Comparison of ENCODE assay signal across 8 cellular contexts in the genomic region with DNA sequence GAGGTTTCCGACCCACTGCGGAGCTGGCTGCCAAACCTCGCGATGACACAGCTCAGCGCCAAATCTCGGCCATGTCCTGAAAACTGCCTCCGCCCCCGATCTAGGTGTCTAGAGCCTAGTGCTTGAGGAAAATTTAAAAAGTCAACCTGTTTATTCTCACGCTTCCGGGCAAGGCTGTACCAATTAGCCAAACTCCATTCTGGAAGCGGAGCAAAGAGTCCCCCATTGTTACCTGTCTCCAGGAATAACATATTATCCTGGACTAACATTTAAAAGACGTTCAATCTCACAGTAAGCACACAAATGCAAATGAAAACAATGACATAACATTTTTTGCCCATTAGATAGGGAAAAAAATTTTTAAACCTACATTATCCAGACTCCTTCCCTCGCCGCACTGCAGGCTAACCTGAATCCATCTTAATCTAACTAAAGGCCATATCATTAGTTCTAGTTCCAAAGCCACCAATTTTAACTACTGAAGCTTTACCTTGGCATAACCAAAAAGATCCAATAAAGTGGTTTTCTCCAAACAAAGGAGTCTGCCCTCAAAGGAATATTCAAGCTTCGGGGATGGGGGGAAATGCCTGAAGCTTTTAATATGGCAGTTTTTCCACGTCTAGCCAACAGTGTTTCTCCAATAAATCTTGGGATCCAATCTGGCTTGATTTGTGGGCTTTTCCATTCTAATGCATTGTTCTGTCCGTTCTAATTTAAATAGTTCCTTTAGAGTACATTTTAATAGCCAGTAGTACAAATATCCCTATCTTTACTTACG. TPM values are rescaled to one million over a fixed set of nuclear protein-coding genes. Genes with fewer than 3 reads are reported as not detected.
DNase-seq lines count a peak whose midpoint lies in the region; ATAC-seq and TF ChIP-seq lines count a peak whose summit lies in the region.

No MANE protein-coding gene starts in this region.

- peaks cover 25% of the 10 kb centered on the region for H3K36me3 Mint-ChIP-seq in activated B cell treated with CpG ODN at 0.5 μM for 24 hours (ENCODE audit: low read depth)
- peaks cover 16 to 34% of the 10 kb centered on the region in 2 donors for H3K36me3 Mint-ChIP-seq in stimulated activated naive B cell treated with anti-CD40 and anti-IgM and Interleukin-4, amounts not matched to agents 10 μg/mL and 1 μg/mL and 100 μg/mL, for 72 hours

- H3K27ac ChIP-seq in HEK293 (ENCODE audit: extremely low read depth, low read depth, low read length) (peak overlapping the region; percentile 85), iPS DF 6.9 (ENCODE audit: low read length) (no peak overlapping the region)

- H3K4me1 ChIP-seq in HEK293 (ENCODE audit: control insufficient read depth, insufficient read depth, low read length) (no peaks in the 10 kb centered on the region), iPS DF 6.9 (ENCODE audit: control insufficient read depth, insufficient read depth, low read length) (no peaks in the 10 kb centered on the region; the same call in 1 of the 2 replicates)

- no peaks in the 10 kb centered on the region for H3K27me3 ChIP-seq in iPS DF 6.9 (ENCODE audit: control insufficient read depth, insufficient read depth, low read length)

- no peak for ATAC-seq in activated B cell treated with CpG ODN at 0.5 μM for 24 hours (ENCODE audit: low read depth)
- no peak for ATAC-seq in stimulated activated naive B cell treated with anti-CD40 and anti-IgM and Interleukin-4, amounts not matched to agents 10 μg/mL and 1 μg/mL and 100 μg/mL, for 72 hours (replicated peaks)

- H3K9me3 ChIP-seq in HEK293 (ENCODE audit: control insufficient read depth, insufficient read depth, low read depth, low read length) = no peaks in the 10 kb centered on the region
- no peaks in the 10 kb centered on the region for H3K9me3 ChIP-seq in iPS DF 6.9 (ENCODE audit: control insufficient read depth, insufficient read depth, low read length)

- H3K36me3 ChIP-seq in HEK293 (ENCODE audit: control insufficient read depth in 2 of 2, insufficient read depth in 1 of 2, low read length in 2 of 2) (peaks cover 14 to 25% of the 10 kb centered on the region in 2 experiments), iPS DF 6.9 (ENCODE audit: control insufficient read depth, insufficient read depth, low read length) (no peaks in the 10 kb centered on the region)

- no CpG with 5 or more reads among the region's 18 CpGs for WGBS in iPS DF 6.9 (ENCODE audit: insufficient coverage, insufficient read length)

- TF ChIP-seq CTCF in HEK293 (tag by site-specific recombination; IDR thresholded peaks at IDR 0.05) (no peak), activated B cell treated with CpG ODN at 0.5 μM for 24 hours (IDR thresholded peaks at IDR 0.05) (no peak)

- peak overlapping the region; percentile 30 for H3K4me3 ChIP-seq in HEK293 (ENCODE audit: low read depth, low read length)
- H3K4me3 ChIP-seq in iPS DF 6.9 (ENCODE audit: low read length) = peak overlapping the region; percentile 47; the same call in 1 of the 2 replicates

- no peaks in the 10 kb centered on the region for H3K27me3 Mint-ChIP-seq in activated B cell treated with CpG ODN at 0.5 μM for 24 hours
- H3K27me3 Mint-ChIP-seq in stimulated activated naive B cell treated with anti-CD40 and anti-IgM and Interleukin-4, amounts not matched to agents 10 μg/mL and 1 μg/mL and 100 μg/mL, for 72 hours = no peaks in the 10 kb centered on the region

- POLR2A ChIA-PET in HEK293 (lab: Yijun Ruan, JAX) = interaction anchor here (0.7 to 1.8 kb wide), 18 partner anchors 8 to 955 kb away, joined by 3 to 8 read pairs (median 5); partner anchors contain the start of genes PHF8, RIBC1 and SMC1A
- POLR2A ChIA-PET in activated B cell treated with CpG ODN at 0.5 μM for 24 hours (lab: Charles Lee) = interaction anchor here (0.5 to 6.0 kb wide), 17 partner anchors 9 to 1768 kb away, joined by 3 to 110 read pairs (median 5); partner anchors contain the start of genes GNL3L, MAGEH1 and PHF8

- peak overlapping the region; percentile 97 for H3K27ac Mint-ChIP-seq in activated B cell treated with CpG ODN at 0.5 μM for 24 hours
- peak overlapping the region; percentile 98 for H3K27ac Mint-ChIP-seq in stimulated activated naive B cell treated with anti-CD40 and anti-IgM and Interleukin-4, amounts not matched to agents 10 μg/mL and 1 μg/mL and 100 μg/mL, for 72 hours

- intact Hi-C loops in activated B cell treated with CpG ODN at 0.5 μM for 24 hours (cut with micrococcal nuclease) (loop anchor here (1.0 to 10.0 kb wide), 8 partner anchors 30 to 1480 kb away; partner anchors contain the start of genes APEX2, PHF8, RIBC1 and SMC1A), head of caudate nucleus (cut with DNase I) (no loop called here)

- DNase-seq in DMS114 treated with DMSO at 0.1 percent for 48 hours (lab: John Stamatoyannopoulos, UW; ENCODE audit: unreplicated experiment) (peak; percentile 19), activated B cell treated with CpG ODN at 0.5 μM for 24 hours (no peak), iPS DF 6.9 (ENCODE audit: low read depth, low spot score) (no peak), hippocampal formation (lab: John Stamatoyannopoulos, UW) (no peak), head of caudate nucleus (no peak), activated gamma-delta T cell (lab: John Stamatoyannopoulos, UW) (no peak)
- no peak for DNase-seq in stimulated activated naive B cell treated with anti-CD40 and anti-IgM and Interleukin-4, amounts not matched to agents 10 μg/mL and 1 μg/mL and 100 μg/mL, for 72 hours

- H3K4me1 Mint-ChIP-seq in activated B cell treated with CpG ODN at 0.5 μM for 24 hours = peaks cover 39% of the 10 kb centered on the region
- peaks cover 12 to 22% of the 10 kb centered on the region in 2 donors for H3K4me1 Mint-ChIP-seq in stimulated activated naive B cell treated with anti-CD40 and anti-IgM and Interleukin-4, amounts not matched to agents 10 μg/mL and 1 μg/mL and 100 μg/mL, for 72 hours

- CTCF ChIA-PET in HEK293 (lab: Yijun Ruan, JAX) = interaction anchor here (0.5 to 1.3 kb wide), 6 partner anchors 31 to 1258 kb away, joined by 3 to 4 read pairs (median 4); no protein-coding TSS in a partner anchor
- CTCF ChIA-PET in activated B cell treated with CpG ODN at 0.5 μM for 24 hours (lab: Charles Lee) = interaction anchor here (1.0 to 2.1 kb wide), 2 partner anchors 20 to 31 kb away, joined by 4 to 5 read pairs; no protein-coding TSS in a partner anchor

- peak overlapping the region; percentile 91 for H3K4me3 Mint-ChIP-seq in activated B cell treated with CpG ODN at 0.5 μM for 24 hours
- peak overlapping the region; percentile 83 to 93 for H3K4me3 Mint-ChIP-seq in stimulated activated naive B cell treated with anti-CD40 and anti-IgM and Interleukin-4, amounts not matched to agents 10 μg/mL and 1 μg/mL and 100 μg/mL, for 72 hours

- H3K9me3 Mint-ChIP-seq in activated B cell treated with CpG ODN at 0.5 μM for 24 hours = no peaks in the 10 kb centered on the region
- H3K9me3 Mint-ChIP-seq in stimulated activated naive B cell treated with anti-CD40 and anti-IgM and Interleukin-4, amounts not matched to agents 10 μg/mL and 1 μg/mL and 100 μg/mL, for 72 hours = no peaks in the 10 kb centered on the region

TF ChIP-seq in HEK293, 187 proteins besides CTCF, POLR2A, EP300 and RAD21 (continues in another document):
- TF ChIP-seq, protein P1, sequence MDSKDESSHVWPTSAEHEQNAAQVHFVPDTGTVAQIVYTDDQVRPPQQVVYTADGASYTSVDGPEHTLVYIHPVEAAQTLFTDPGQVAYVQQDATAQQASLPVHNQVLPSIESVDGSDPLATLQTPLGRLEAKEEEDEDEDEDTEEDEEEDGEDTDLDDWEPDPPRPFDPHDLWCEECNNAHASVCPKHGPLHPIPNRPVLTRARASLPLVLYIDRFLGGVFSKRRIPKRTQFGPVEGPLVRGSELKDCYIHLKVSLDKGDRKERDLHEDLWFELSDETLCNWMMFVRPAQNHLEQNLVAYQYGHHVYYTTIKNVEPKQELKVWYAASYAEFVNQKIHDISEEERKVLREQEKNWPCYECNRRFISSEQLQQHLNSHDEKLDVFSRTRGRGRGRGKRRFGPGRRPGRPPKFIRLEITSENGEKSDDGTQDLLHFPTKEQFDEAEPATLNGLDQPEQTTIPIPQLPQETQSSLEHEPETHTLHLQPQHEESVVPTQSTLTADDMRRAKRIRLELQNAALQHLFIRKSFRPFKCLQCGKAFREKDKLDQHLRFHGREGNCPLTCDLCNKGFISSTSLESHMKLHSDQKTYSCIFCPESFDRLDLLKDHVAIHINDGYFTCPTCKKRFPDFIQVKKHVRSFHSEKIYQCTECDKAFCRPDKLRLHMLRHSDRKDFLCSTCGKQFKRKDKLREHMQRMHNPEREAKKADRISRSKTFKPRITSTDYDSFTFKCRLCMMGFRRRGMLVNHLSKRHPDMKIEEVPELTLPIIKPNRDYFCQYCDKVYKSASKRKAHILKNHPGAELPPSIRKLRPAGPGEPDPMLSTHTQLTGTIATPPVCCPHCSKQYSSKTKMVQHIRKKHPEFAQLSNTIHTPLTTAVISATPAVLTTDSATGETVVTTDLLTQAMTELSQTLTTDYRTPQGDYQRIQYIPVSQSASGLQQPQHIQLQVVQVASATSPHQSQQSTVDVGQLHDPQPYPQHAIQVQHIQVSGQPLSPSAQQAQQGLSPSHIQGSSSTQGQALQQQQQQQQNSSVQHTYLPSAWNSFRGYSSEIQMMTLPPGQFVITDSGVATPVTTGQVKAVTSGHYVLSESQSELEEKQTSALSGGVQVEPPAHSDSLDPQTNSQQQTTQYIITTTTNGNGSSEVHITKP (tag by site-specific recombination; IDR thresholded peaks at IDR 0.05) = peak; percentile 87
- TF ChIP-seq ZNF248 (tag by site-specific recombination; IDR thresholded peaks at IDR 0.05) = no peak
- TF ChIP-seq YY1 (tag by site-specific recombination; IDR thresholded peaks at IDR 0.05) = 0 out of 2 replicates have a peak, but pooled peaks have one; percentile 37
- peak; percentile 15; the same call in 1 of the 2 replicates for TF ChIP-seq ZNF341 (tag by site-specific recombination; IDR thresholded peaks at IDR 0.05; ENCODE audit: low read depth)

RNA-seq across cellular contexts. Expression of gene HUWE1, which starts 1.9 kb away (rescaled TPM):
- total RNA-seq in activated B cell treated with CpG ODN at 0.5 μM for 24 hours = 236 and 257 TPM in 2 replicates
